Comparison of ENCODE assay signal across 12 cellular contexts in the genomic region with DNA sequence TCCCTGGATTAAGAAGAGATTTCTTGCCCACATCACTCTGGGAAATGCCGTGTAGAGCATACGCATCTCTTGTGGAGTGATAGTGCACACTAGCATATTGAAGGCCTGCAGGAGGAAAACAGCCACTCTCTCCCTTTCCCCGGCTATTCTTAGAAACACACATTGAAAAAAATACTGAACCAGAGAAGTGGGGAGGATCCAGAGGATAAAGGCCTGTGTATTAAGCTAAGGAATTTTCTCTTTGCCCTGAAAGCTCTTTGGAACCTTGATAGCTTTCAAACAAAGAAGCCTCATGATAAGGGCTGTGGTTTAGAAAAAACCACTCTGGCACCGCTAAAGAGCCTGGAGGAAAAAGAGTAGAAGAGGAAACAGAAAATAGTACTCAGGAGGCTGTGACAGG.
"Had no signal": no experiment of that assay in that cellular context is flagged by ENCODE, and none has a peak within 500 bp of the region (broad histone marks: within the 10 kb centered on the region; RNA-seq: fewer than 3 reads in every experiment).

No MANE protein-coding gene starts in this region.

- H3K4me1 Mint-ChIP-seq: activated naive CD8-positive, alpha-beta T cell treated with anti-CD3 and anti-CD28 coated beads for 36 hours; neural crest cell; stimulated activated effector memory CD8-positive, alpha-beta T cell treated with anti-CD3 and anti-CD28 coated beads, Interleukin-12 subunit alpha, Interleukin-12 subunit beta, amount 100 ng/mL, for 72 hours had no signal

- H3K9me3 Mint-ChIP-seq: activated naive CD8-positive, alpha-beta T cell treated with anti-CD3 and anti-CD28 coated beads for 36 hours had no signal

- H3K27me3 ChIP-seq: gastroesophageal sphincter, left lung, ovary had no signal

- H3K9me3 ChIP-seq: gastroesophageal sphincter, ovary, thoracic aorta had no signal

- H3K36me3 ChIP-seq: gastroesophageal sphincter, left lung, ovary, thoracic aorta had no signal

- ATAC-seq: gastroesophageal sphincter; left lung; stimulated activated effector memory CD8-positive, alpha-beta T cell treated with anti-CD3 and anti-CD28 coated beads, Interleukin-12 subunit alpha, Interleukin-12 subunit beta, amount 100 ng/mL, for 72 hours had no signal

- H3K27ac ChIP-seq: gastroesophageal sphincter, left lung, ovary, thoracic aorta had no signal

- H3K4me1 ChIP-seq: gastroesophageal sphincter, left lung had no signal

- H3K27ac Mint-ChIP-seq: activated naive CD8-positive, alpha-beta T cell treated with anti-CD3 and anti-CD28 coated beads for 36 hours; stimulated activated effector memory CD8-positive, alpha-beta T cell treated with anti-CD3 and anti-CD28 coated beads, Interleukin-12 subunit alpha, Interleukin-12 subunit beta, amount 100 ng/mL, for 72 hours had no signal

- H3K4me3 ChIP-seq: gastroesophageal sphincter, left lung, ovary, thoracic aorta had no signal

- H3K36me3 Mint-ChIP-seq: activated naive CD8-positive, alpha-beta T cell treated with anti-CD3 and anti-CD28 coated beads for 36 hours; stimulated activated effector memory CD8-positive, alpha-beta T cell treated with anti-CD3 and anti-CD28 coated beads, Interleukin-12 subunit alpha, Interleukin-12 subunit beta, amount 100 ng/mL, for 72 hours had no signal

- H3K4me3 Mint-ChIP-seq: activated naive CD8-positive, alpha-beta T cell treated with anti-CD3 and anti-CD28 coated beads for 36 hours; neural crest cell; stimulated activated effector memory CD8-positive, alpha-beta T cell treated with anti-CD3 and anti-CD28 coated beads, Interleukin-12 subunit alpha, Interleukin-12 subunit beta, amount 100 ng/mL, for 72 hours had no signal

- DNase-seq: activated CD4-positive, alpha-beta T cell treated with anti-CD3 and anti-CD28 coated beads, Interleukin-2, amount 50 U/mL, for 1 hour; activated CD8-positive, alpha-beta memory T cell treated with anti-CD3 and anti-CD28 coated beads for 24 hours; activated naive CD8-positive, alpha-beta T cell treated with anti-CD3 and anti-CD28 coated beads for 36 hours; dermis blood vessel endothelial cell; left lung; mesenchymal stem cell; ovary; T-helper 9 cell had no signal
